In genomic region chr1:93575586-93576271, GRCh38 we compare ENCODE assay signal across 17 cellular contexts.
DNase-seq lines count a peak whose midpoint lies in the region; ATAC-seq, FAIRE-seq and TF ChIP-seq lines count a peak whose summit lies in the region.
"Had no signal": no experiment of that assay in that cellular context is flagged by ENCODE, and none has a peak within 500 bp of the region (broad histone marks: within the 10 kb centered on the region; RNA-seq: fewer than 3 reads in every experiment).

No MANE protein-coding gene starts in this region.

- POLR2A ChIA-PET in K562 (lab: Yijun Ruan, JAX): interaction anchor here (0.8 to 3.0 kb wide), 3 partner anchors 8 to 25 kb away, joined by 3 to 14 read pairs (median 4); no protein-coding TSS in a partner anchor

- peak overlapping the region in 2 of 3 experiments; percentile 7 to 30 for H3K4me3 Mint-ChIP-seq in nephron
- no peak overlapping the region for H3K4me3 Mint-ChIP-seq in activated naive CD4-positive, alpha-beta T cell treated with anti-CD3 and anti-CD28 coated beads, Interleukin-2, amount 10 ng/mL, durations not matched to agents 7 days and 5 days
- H3K4me3 Mint-ChIP-seq: activated CD4-positive, alpha-beta memory T cell treated with anti-CD3 and anti-CD28 coated beads, Interleukin-2, amount 10 ng/mL, durations not matched to agents 7 days and 5 days; activated naive CD4-positive, alpha-beta T cell treated with anti-CD3 and anti-CD28 coated beads, Interleukin-2, amount 50 U/mL, for 24 hours; CD8-positive, alpha-beta memory T cell; dendritic cell treated with granulocyte-macrophage colony-stimulating factor and Interleukin-4, amounts not matched to agents 40 ng/mL and 50 ng/mL, for 4 days; T-helper 17 cell had no signal

- H3K27me3 ChIP-seq in K562 (ENCODE audit: control insufficient read depth in 2 of 2, insufficient read depth in 2 of 2, low read length in 2 of 2): no peaks in the 10 kb centered on the region; a peak in 1 of 5 replicates

- no peak for TF ChIP-seq RAD21 in K562 (CRISPR knock-in tag; conservative IDR thresholded peaks at IDR 0.05 in 1 of 2, IDR thresholded peaks at IDR 0.05 in 1 of 2)

- H2AFZ ChIP-seq in K562 (ENCODE audit: low read depth, low read length): 0 out of 2 replicates have a peak overlapping the region, but pooled peaks have one; percentile 1

- H3K27me3 Mint-ChIP-seq in nephron (ENCODE audit: low read depth): peaks cover 3% of the 10 kb centered on the region
- H3K27me3 Mint-ChIP-seq in activated naive CD4-positive, alpha-beta T cell treated with anti-CD3 and anti-CD28 coated beads, Interleukin-2, amount 10 ng/mL, durations not matched to agents 7 days and 5 days: no peaks in the 10 kb centered on the region
- H3K27me3 Mint-ChIP-seq: activated CD4-positive, alpha-beta memory T cell treated with anti-CD3 and anti-CD28 coated beads, Interleukin-2, amount 10 ng/mL, durations not matched to agents 7 days and 5 days; activated naive CD4-positive, alpha-beta T cell treated with anti-CD3 and anti-CD28 coated beads, Interleukin-2, amount 50 U/mL, for 24 hours; CD8-positive, alpha-beta memory T cell; dendritic cell treated with granulocyte-macrophage colony-stimulating factor and Interleukin-4, amounts not matched to agents 40 ng/mL and 50 ng/mL, for 4 days; T-helper 17 cell had no signal

- H4K20me1 ChIP-seq in K562 (replicated peaks; ENCODE audit: control insufficient read depth, insufficient read depth, low read length): no peaks in the 10 kb centered on the region

- peak overlapping the region; percentile 70 to 95 (median 91) for H3K27ac Mint-ChIP-seq in nephron
- H3K27ac Mint-ChIP-seq in activated naive CD4-positive, alpha-beta T cell treated with anti-CD3 and anti-CD28 coated beads, Interleukin-2, amount 10 ng/mL, durations not matched to agents 7 days and 5 days: no peak overlapping the region
- H3K27ac Mint-ChIP-seq: activated CD4-positive, alpha-beta memory T cell treated with anti-CD3 and anti-CD28 coated beads, Interleukin-2, amount 10 ng/mL, durations not matched to agents 7 days and 5 days; activated naive CD4-positive, alpha-beta T cell treated with anti-CD3 and anti-CD28 coated beads, Interleukin-2, amount 50 U/mL, for 24 hours; CD8-positive, alpha-beta memory T cell; dendritic cell treated with granulocyte-macrophage colony-stimulating factor and Interleukin-4, amounts not matched to agents 40 ng/mL and 50 ng/mL, for 4 days; T-helper 17 cell had no signal

- FAIRE-seq in K562 (lab: Jason Lieb, UNC): no peak
- FAIRE-seq: frontal cortex had no signal

- H3K4me3 ChIP-seq in K562: no peak overlapping the region

- no peak for TF ChIP-seq CTCF in K562 (IDR thresholded peaks at IDR 0.05 in 2 of 3, conservative IDR thresholded peaks at IDR 0.05 in 1 of 3; ENCODE audit: insufficient read depth in 2 of 3, low read depth in 1 of 3, low read length in 3 of 3)
- TF ChIP-seq CTCF in nephron (IDR thresholded peaks at IDR 0.05; ENCODE audit: unreplicated experiment in 3 of 3): no peak

- no TSS peak for BruUV-seq in K562 (replicated peaks; lab: Mats Ljungman, UMichigan)

- H3K79me2 ChIP-seq in K562 (ENCODE audit: control insufficient read depth, insufficient read depth, low read length): no peaks in the 10 kb centered on the region

- no peak for ATAC-seq in K562
- no peak for ATAC-seq in GM18502 (IDR thresholded peaks at IDR 0.05; ENCODE audit: poor library complexity, unreplicated experiment)
- ATAC-seq: left colon, T-helper 17 cell had no signal

- no peaks in the 10 kb centered on the region for H3K36me3 ChIP-seq in K562 (ENCODE audit: control insufficient read depth, insufficient read depth, low read length)

- no peaks in the 10 kb centered on the region for H3K9me1 ChIP-seq in K562 (ENCODE audit: control insufficient read depth, insufficient read depth, low read length)

- CTCF ChIA-PET in K562 (lab: Yijun Ruan, JAX; ENCODE audit: low intra/inter-chr PET ratio): no interaction called here
- CTCF ChIA-PET in activated naive CD4-positive, alpha-beta T cell treated with anti-CD3 and anti-CD28 coated beads, Interleukin-2, amount 10 ng/mL, durations not matched to agents 7 days and 5 days (lab: Charles Lee): no interaction called here

- TF ChIP-seq POLR2A in K562 (conservative IDR thresholded peaks at IDR 0.05): no peak

- H3K4me1 Mint-ChIP-seq in nephron: peaks cover 47% of the 10 kb centered on the region
- no peaks in the 10 kb centered on the region for H3K4me1 Mint-ChIP-seq in activated naive CD4-positive, alpha-beta T cell treated with anti-CD3 and anti-CD28 coated beads, Interleukin-2, amount 10 ng/mL, durations not matched to agents 7 days and 5 days
- H3K4me1 Mint-ChIP-seq: activated CD4-positive, alpha-beta memory T cell treated with anti-CD3 and anti-CD28 coated beads, Interleukin-2, amount 10 ng/mL, durations not matched to agents 7 days and 5 days; activated naive CD4-positive, alpha-beta T cell treated with anti-CD3 and anti-CD28 coated beads, Interleukin-2, amount 50 U/mL, for 24 hours; CD8-positive, alpha-beta memory T cell had no signal

- H3K27ac ChIP-seq in K562 (ENCODE audit: extremely low read depth, low read depth, low read length): no peak overlapping the region

- H3K36me3 Mint-ChIP-seq in nephron (ENCODE audit: low read depth): peaks cover 28% of the 10 kb centered on the region
- no peaks in the 10 kb centered on the region for H3K36me3 Mint-ChIP-seq in activated naive CD4-positive, alpha-beta T cell treated with anti-CD3 and anti-CD28 coated beads, Interleukin-2, amount 10 ng/mL, durations not matched to agents 7 days and 5 days
- H3K36me3 Mint-ChIP-seq: activated naive CD4-positive, alpha-beta T cell treated with anti-CD3 and anti-CD28 coated beads, Interleukin-2, amount 50 U/mL, for 24 hours; CD8-positive, alpha-beta memory T cell had no signal

- H3K4me1 ChIP-seq in K562 (replicated peaks in 1 of 2; ENCODE audit: control insufficient read depth in 2 of 2, insufficient read depth in 2 of 2, low read length in 2 of 2): no peaks in the 10 kb centered on the region

- H3K9me3 Mint-ChIP-seq in nephron: no peaks in the 10 kb centered on the region
- no peaks in the 10 kb centered on the region for H3K9me3 Mint-ChIP-seq in activated naive CD4-positive, alpha-beta T cell treated with anti-CD3 and anti-CD28 coated beads, Interleukin-2, amount 10 ng/mL, durations not matched to agents 7 days and 5 days
- H3K9me3 Mint-ChIP-seq: activated CD4-positive, alpha-beta memory T cell treated with anti-CD3 and anti-CD28 coated beads, Interleukin-2, amount 10 ng/mL, durations not matched to agents 7 days and 5 days; activated naive CD4-positive, alpha-beta T cell treated with anti-CD3 and anti-CD28 coated beads, Interleukin-2, amount 50 U/mL, for 24 hours; CD8-positive, alpha-beta memory T cell; dendritic cell treated with granulocyte-macrophage colony-stimulating factor and Interleukin-4, amounts not matched to agents 40 ng/mL and 50 ng/mL, for 4 days had no signal

- in situ Hi-C loops in K562 (cut with MboI): no loop called here

- intact Hi-C loops in K562 (cut with micrococcal nuclease): no loop called here

- 58% methylated on average over 10 of the region's 10 CpGs for WGBS in K562 (ENCODE audit: insufficient coverage, low coverage, missing lambda C conversion rate)

- DNase-seq in EH (ENCODE audit: low read depth): peak; percentile 61
- peak; percentile 40 for DNase-seq in NCI-H146 treated with DMSO at 0.1 percent for 48 hours (lab: John Stamatoyannopoulos, UW; ENCODE audit: unreplicated experiment)
- DNase-seq in K562 (ENCODE audit: extremely low read depth in 1 of 4, low spot score in 3 of 4): no peak
- DNase-seq in activated naive CD4-positive, alpha-beta T cell treated with anti-CD3 and anti-CD28 coated beads, Interleukin-2, amount 10 ng/mL, durations not matched to agents 7 days and 5 days: no peak
- no peak for DNase-seq in amniotic stem cell (lab: John Stamatoyannopoulos, UW)
- DNase-seq in NCI-H1930 (lab: John Stamatoyannopoulos, UW): no peak
- DNase-seq: activated CD4-positive, alpha-beta memory T cell treated with anti-CD3 and anti-CD28 coated beads, Interleukin-2, amount 10 ng/mL, durations not matched to agents 7 days and 5 days; CD8-positive, alpha-beta memory T cell; left colon; stimulated activated CD4-positive, alpha-beta T cell treated with anti-CD3 and anti-CD28 coated beads, Interleukin-1b, Interleukin-23, amount 100 ng/mL, for 48 hours; stimulated activated naive CD4-positive, alpha-beta T cell treated with Interleukin-2 at 50 U/mL for 16 hours; T-helper 17 cell had no signal

- H3K9ac ChIP-seq in K562 (ENCODE audit: insufficient read depth in 1 of 2, low read depth in 2 of 2, low read length in 2 of 2): peak overlapping the region in 1 of 2 experiments; percentile 46; a peak in 1 of 4 replicates

- no peaks in the 10 kb centered on the region for H3K9me3 ChIP-seq in K562 (replicated peaks; ENCODE audit: control insufficient read depth, insufficient read depth, low read depth, low read length)

- no peak for TF ChIP-seq EP300 in K562 (IDR thresholded peaks at IDR 0.05; ENCODE audit: low read length)

- no peak overlapping the region for H3K4me2 ChIP-seq in K562 (ENCODE audit: insufficient read depth, low read length)

TF ChIP-seq in K562, 482 proteins besides CTCF, POLR2A, EP300 and RAD21:
- TF ChIP-seq SP1 (CRISPR knock-in tag; IDR thresholded peaks at IDR 0.05): no peak
- TF ChIP-seq JUND (IDR thresholded peaks at IDR 0.05; ENCODE audit: borderline replicate concordance, low read depth, low read length): no peak
- TF ChIP-seq JUND (tag; IDR thresholded peaks at IDR 0.05; ENCODE audit: borderline replicate concordance, low read depth, low read length): no peak
- TF ChIP-seq ZNF280B (CRISPR knock-in tag; IDR thresholded peaks at IDR 0.05): no peak
- TF ChIP-seq TEAD1 (CRISPR knock-in tag; IDR thresholded peaks at IDR 0.05): no peak
- no peak for TF ChIP-seq SRSF9 (IDR thresholded peaks at IDR 0.05; ENCODE audit: borderline replicate concordance, low read depth, low read length)
- no peak for TF ChIP-seq TAF1 (IDR thresholded peaks at IDR 0.05; ENCODE audit: control insufficient read depth, extremely low read depth, insufficient read depth, low read length, severe bottlenecking)
- TF ChIP-seq KLF10 (CRISPR knock-in tag; IDR thresholded peaks at IDR 0.05): no peak
- TF ChIP-seq JUNB (CRISPR knock-in tag; conservative IDR thresholded peaks at IDR 0.05): no peak
- no peak for TF ChIP-seq HDAC8 (tag; IDR thresholded peaks at IDR 0.05)

Comparison
In these comparisons a context has a peak if more than half of its experiments do, and no peak if none do; other contexts are left out.
1. DNase-seq: peak in EH (single experiment) and NCI-H146 treated with DMSO at 0.1 percent for 48 hours (single experiment); none in K562 (0 of 4), activated naive CD4-positive, alpha-beta T cell treated with anti-CD3 and anti-CD28 coated beads, Interleukin-2, amount 10 ng/mL, durations not matched to agents 7 days and 5 days (single experiment), amniotic stem cell (single experiment) and NCI-H1930 (0 of 2).